In genomic region chr2:166516712-166517303, GRCh38 we compare ENCODE assay signal across 8 cellular contexts. TPM values are rescaled to one million over a fixed set of nuclear protein-coding genes. Genes with fewer than 3 reads are reported as not detected.
A peak's percentile ranks its signal among the peaks of the same experiment; 100 is the strongest.
DNase-seq lines count a peak whose midpoint lies in the region; ATAC-seq and TF ChIP-seq lines count a peak whose summit lies in the region.

No MANE protein-coding gene starts in this region.

- no peak overlapping the region for H3K27ac ChIP-seq in HL-60 (replicated peaks)
- H3K27ac ChIP-seq in heart right ventricle, result no peak overlapping the region
- H3K27ac ChIP-seq in uterus, result no peak overlapping the region

- H3K9me3 ChIP-seq in heart right ventricle (no peaks in the 10 kb centered on the region), uterus (no peaks in the 10 kb centered on the region)

- H3K4me3 ChIP-seq in HL-60 (replicated peaks; ENCODE audit: insufficient read depth, low read length) (no peak overlapping the region), heart right ventricle (no peak overlapping the region), uterus (no peak overlapping the region)

- no peak overlapping the region for H3K4me3 Mint-ChIP-seq in Calu3 (ENCODE audit: low read depth, unreplicated experiment)
- no peak overlapping the region for H3K4me3 Mint-ChIP-seq in effector memory CD8-positive, alpha-beta T cell

- DNase-seq in Calu3 (peak; percentile 43), HL-60 (ENCODE audit: low read depth in 1 of 2, low spot score in 1 of 2) (peak in 1 of 2 experiments; percentile 24), SK-N-DZ (ENCODE audit: low spot score) (peak; percentile 50), heart right ventricle (peak in 1 of 2 donors; percentile 41), uterus (peak; percentile 23 to 33), NCI-H1048 (lab: John Stamatoyannopoulos, UW) (no peak), AG08396 (ENCODE audit: low spot score) (no peak)
- no peak for DNase-seq in effector memory CD8-positive, alpha-beta T cell

- no peaks in the 10 kb centered on the region for H3K9me3 Mint-ChIP-seq in Calu3 (ENCODE audit: low read depth, unreplicated experiment)
- H3K9me3 Mint-ChIP-seq in effector memory CD8-positive, alpha-beta T cell, result peaks cover 0 to 8% of the 10 kb centered on the region in 2 donors

- H3K27me3 ChIP-seq in HL-60 (ENCODE audit: insufficient read depth, poor library complexity, severe bottlenecking) (no peaks in the 10 kb centered on the region), heart right ventricle (no peaks in the 10 kb centered on the region), uterus (no peaks in the 10 kb centered on the region)

- H3K27ac Mint-ChIP-seq in Calu3 (ENCODE audit: unreplicated experiment), result no peak overlapping the region
- H3K27ac Mint-ChIP-seq in effector memory CD8-positive, alpha-beta T cell, result no peak overlapping the region

- intact Hi-C loops in Calu3 (cut with micrococcal nuclease; ENCODE audit: unreplicated experiment), result loop anchor here (1.0 to 5.0 kb wide), 3 partner anchors 100 to 338 kb away; no protein-coding TSS in a partner anchor
- intact Hi-C loops in heart right ventricle (cut with DNase I), result loop anchor here in 4 of 10 donors (5.0 to 10.0 kb wide), 5 partner anchors 92 to 155 kb away; no protein-coding TSS in a partner anchor
- intact Hi-C loops in uterus (cut with DNase I; ENCODE audit: low total_unique reads), result no loop called here

- TF ChIP-seq CTCF in Calu3 (IDR thresholded peaks at IDR 0.05; ENCODE audit: unreplicated experiment) (peak; percentile 25), HL-60 (IDR thresholded peaks at IDR 0.05; ENCODE audit: insufficient read depth, low read length) (peak; percentile 41), heart right ventricle (IDR thresholded peaks at IDR 0.05) (peak; percentile 32 to 76 (median 61)), uterus (IDR thresholded peaks at IDR 0.05) (peak; percentile 17 to 36 (median 30))

- no TSS peak for BruUV-seq in Calu3 (replicated peaks; lab: Mats Ljungman, UMichigan)

- CTCF ChIA-PET in Calu3 (lab: Charles Lee), result interaction anchor here (1.3 kb wide), 1 partner anchor 156 kb away, joined by 3 read pairs; no protein-coding TSS in a partner anchor

- H3K36me3 Mint-ChIP-seq in Calu3 (ENCODE audit: insufficient read depth, unreplicated experiment), result no peaks in the 10 kb centered on the region
- no peaks in the 10 kb centered on the region for H3K36me3 Mint-ChIP-seq in effector memory CD8-positive, alpha-beta T cell (ENCODE audit: insufficient read depth)

- 5% methylated on average over 2 of the region's 2 CpGs for WGBS in heart right ventricle, 2 donors

- peaks cover 0 to 10% (median 0%) of the 10 kb centered on the region in 9 donors for H3K4me1 ChIP-seq in heart right ventricle
- H3K4me1 ChIP-seq in uterus, result no peaks in the 10 kb centered on the region

- no peak for TF ChIP-seq POLR2A in uterus (IDR thresholded peaks at IDR 0.05)

- no peaks in the 10 kb centered on the region for H3K27me3 Mint-ChIP-seq in Calu3 (ENCODE audit: unreplicated experiment)
- no peaks in the 10 kb centered on the region for H3K27me3 Mint-ChIP-seq in effector memory CD8-positive, alpha-beta T cell

- H3K36me3 ChIP-seq in heart right ventricle, result no peaks in the 10 kb centered on the region
- no peaks in the 10 kb centered on the region for H3K36me3 ChIP-seq in uterus

- ATAC-seq in heart right ventricle, result peak in 3 of 8 donors; percentile 35 to 69 (median 46)
- ATAC-seq in effector memory CD8-positive, alpha-beta T cell (replicated peaks), result no peak

- no peaks in the 10 kb centered on the region for H3K4me1 Mint-ChIP-seq in Calu3 (ENCODE audit: low read depth, unreplicated experiment)
- no peaks in the 10 kb centered on the region for H3K4me1 Mint-ChIP-seq in effector memory CD8-positive, alpha-beta T cell (ENCODE audit: low read depth in 2 of 2)

RNA-seq across cellular contexts. Expression of gene SCN7A, which starts 22.8 kb away (rescaled TPM):
- total RNA-seq in Calu3 (2022) (not detected in 2 replicates), heart right ventricle (10 to 100 TPM in 9 of 10 donors, 1 to 10 TPM in 1; 7.8 to 31.2 (median 16.3) TPM), uterus (10 to 100 TPM; 40.0 to 74.1 (median 48.4) TPM)
- polyA plus RNA-seq in SK-N-DZ (2014; cell fraction: cytosol; rRNA removed), result 0.19 and 0.29 TPM in 2 replicates
- polyA plus RNA-seq in SK-N-DZ (2014; cell fraction: nucleus; rRNA removed), result 0.52 and 0.58 TPM in 2 replicates
- 10 to 100 TPM in 1 of 2 donors, 1 to 10 TPM in 1; 2.4 to 12.9 TPM for polyA plus RNA-seq in heart right ventricle

Comparison
In these comparisons a context has a peak if more than half of its experiments do, and no peak if none do; other contexts are left out.
1. DNase-seq: peak in Calu3 (single experiment), SK-N-DZ (single experiment) and uterus (2 of 2); none in NCI-H1048 (single experiment), AG08396 (single experiment) and effector memory CD8-positive, alpha-beta T cell (0 of 3).
2. Peak in every context shown above with its lines, with median percentiles within 50 percentile points of each other: CTCF ChIP-seq.